ENCODE assay signal across 1 cellular context in the genomic region with DNA sequence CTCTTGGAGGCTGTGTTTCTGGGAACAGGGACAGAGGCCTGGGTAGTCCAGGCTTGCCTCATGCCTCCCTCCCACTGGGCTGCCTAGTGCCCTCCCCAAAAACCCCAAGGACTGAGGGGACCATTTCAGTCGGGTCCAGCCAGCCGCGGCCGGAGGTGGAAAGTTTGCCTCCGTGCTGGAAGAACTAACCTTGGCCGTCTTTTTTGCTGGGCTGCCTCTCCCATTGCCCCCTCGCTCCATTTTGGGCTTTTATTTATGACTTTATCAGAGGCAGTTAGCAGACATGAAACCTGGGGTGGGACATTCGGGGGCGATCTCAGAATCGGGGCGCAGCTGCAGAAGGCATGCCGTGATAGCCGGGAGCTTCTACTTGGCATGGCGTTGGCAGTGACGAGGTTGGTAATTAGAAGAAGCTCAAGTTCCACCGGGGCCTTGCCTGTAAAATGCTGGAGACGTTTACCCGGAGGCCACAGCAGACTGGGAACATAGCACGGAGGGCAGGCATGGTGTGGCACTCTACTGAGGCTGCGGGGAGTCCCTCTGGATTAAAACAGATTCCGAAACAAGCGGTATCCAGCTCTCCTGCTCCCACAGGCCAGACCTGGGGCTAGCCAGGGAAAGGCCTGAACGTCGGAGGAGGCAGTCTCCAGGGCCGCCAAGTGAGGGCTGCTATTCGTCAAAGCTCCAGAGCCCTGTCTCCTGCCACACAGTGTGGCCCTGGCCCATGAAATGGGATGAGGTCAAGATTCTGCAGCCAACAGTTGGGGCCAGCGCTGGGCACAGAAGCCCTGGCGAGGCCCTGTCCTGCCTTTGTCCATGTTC.
TF ChIP-seq lines count a peak whose summit lies in the region.

No MANE protein-coding gene starts in this region.

TF ChIP-seq in HCT116, 20 proteins besides CTCF, POLR2A, EP300 and RAD21 (continued from another document):
- TF ChIP-seq, protein P1, sequence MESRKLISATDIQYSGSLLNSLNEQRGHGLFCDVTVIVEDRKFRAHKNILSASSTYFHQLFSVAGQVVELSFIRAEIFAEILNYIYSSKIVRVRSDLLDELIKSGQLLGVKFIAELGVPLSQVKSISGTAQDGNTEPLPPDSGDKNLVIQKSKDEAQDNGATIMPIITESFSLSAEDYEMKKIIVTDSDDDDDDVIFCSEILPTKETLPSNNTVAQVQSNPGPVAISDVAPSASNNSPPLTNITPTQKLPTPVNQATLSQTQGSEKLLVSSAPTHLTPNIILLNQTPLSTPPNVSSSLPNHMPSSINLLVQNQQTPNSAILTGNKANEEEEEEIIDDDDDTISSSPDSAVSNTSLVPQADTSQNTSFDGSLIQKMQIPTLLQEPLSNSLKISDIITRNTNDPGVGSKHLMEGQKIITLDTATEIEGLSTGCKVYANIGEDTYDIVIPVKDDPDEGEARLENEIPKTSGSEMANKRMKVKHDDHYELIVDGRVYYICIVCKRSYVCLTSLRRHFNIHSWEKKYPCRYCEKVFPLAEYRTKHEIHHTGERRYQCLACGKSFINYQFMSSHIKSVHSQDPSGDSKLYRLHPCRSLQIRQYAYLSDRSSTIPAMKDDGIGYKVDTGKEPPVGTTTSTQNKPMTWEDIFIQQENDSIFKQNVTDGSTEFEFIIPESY (IDR thresholded peaks at IDR 0.05; ENCODE audit: extremely low read depth, insufficient replicate concordance, low read length) = no peak
- TF ChIP-seq MAX (IDR thresholded peaks at IDR 0.05) (no peak), ZNF274 (IDR thresholded peaks at IDR 0.05; ENCODE audit: low read depth, low read length) (no peak)
TF ChIP-seq in HCT116: peak in this region for 0.
